Comparison of ENCODE assay signal across 8 cellular contexts in the genomic region with DNA sequence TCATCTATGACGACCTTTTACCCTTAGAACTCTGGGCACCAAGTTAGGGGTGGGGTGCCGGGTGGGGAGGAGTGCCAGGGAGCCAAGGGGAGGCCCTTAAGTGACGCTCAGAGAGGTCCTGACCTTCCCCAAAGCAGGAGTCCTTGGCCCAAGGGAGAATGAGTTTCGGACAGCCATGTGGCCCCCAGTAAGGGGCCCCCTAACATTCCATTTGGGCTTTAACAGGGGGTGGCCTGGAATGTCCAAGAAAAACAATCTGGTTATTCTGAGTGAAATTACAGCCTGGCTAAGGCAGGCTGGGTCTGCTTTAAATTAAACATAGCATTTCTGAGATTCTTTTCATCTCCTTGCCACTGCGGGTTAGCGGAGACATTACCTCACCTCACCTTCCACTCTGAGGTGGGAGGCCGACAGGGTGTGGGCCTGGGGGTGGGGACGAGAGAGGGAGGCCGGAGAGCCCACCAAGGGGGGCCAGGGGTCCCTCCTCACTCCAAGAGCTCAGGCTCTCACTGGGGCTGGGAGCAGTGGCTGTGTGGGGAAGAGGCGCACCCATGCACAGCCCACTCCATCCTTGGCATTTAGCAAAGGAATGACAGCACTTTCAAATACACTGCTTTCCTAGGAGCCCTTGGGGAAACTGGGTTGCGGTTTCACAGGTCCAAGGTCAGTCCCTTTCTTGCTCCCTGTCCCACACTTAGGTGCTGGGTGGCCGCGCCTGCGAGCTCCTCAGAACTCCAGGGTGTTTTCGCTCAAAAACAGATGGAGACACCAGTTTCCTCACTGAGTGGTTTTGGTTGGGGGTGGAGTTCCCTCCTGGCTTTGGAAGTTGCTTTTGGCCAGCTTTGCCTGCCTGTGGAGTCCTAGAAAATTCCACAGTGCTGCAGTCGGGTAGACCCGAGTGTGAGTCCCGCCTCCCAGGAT.
A peak's percentile ranks its signal among the peaks of the same experiment; 100 is the strongest.
DNase-seq lines count a peak whose midpoint lies in the region; ATAC-seq and TF ChIP-seq lines count a peak whose summit lies in the region.

No MANE protein-coding gene starts in this region.

- TF ChIP-seq CTCF in choroid plexus epithelial cell (conservative IDR thresholded peaks at IDR 0.05; ENCODE audit: low read depth, low read length), result no peak

- H3K79me2 ChIP-seq in ACC112 (ENCODE audit: control insufficient read depth, insufficient read depth, low read length, unreplicated experiment), result no peaks in the 10 kb centered on the region

- H3K4me3 ChIP-seq in ACC112 (ENCODE audit: low read depth, low read length) (peak overlapping the region; percentile 55), HUES6 (ENCODE audit: low read depth, low read length) (no peak overlapping the region), choroid plexus epithelial cell (ENCODE audit: low read depth, low read length) (peak overlapping the region; percentile 24)

- H3K9ac ChIP-seq in HUES6 (ENCODE audit: low read length), result peak overlapping the region; percentile 52

- DNase-seq in choroid plexus epithelial cell (ENCODE audit: low read depth), result peak; percentile 85
- peak; percentile 73 for DNase-seq in myocyte (ENCODE audit: low read depth)
- DNase-seq in amygdala (lab: John Stamatoyannopoulos, UW), result no peak
- DNase-seq in DMS79 treated with DMSO at 0.1 percent for 48 hours (lab: John Stamatoyannopoulos, UW), result no peak

- peaks cover 51% of the 10 kb centered on the region for H3K4me1 ChIP-seq in ACC112 (ENCODE audit: control insufficient read depth, insufficient read depth, low read length, unreplicated experiment)
- H3K4me1 ChIP-seq in HUES6 (ENCODE audit: control insufficient read depth, insufficient read depth, low read length), result peaks cover 27% of the 10 kb centered on the region; the same call in 1 of the 2 replicates

- H3K27ac ChIP-seq in ACC112 (ENCODE audit: low read depth, low read length), result peak overlapping the region; percentile 77
- peak overlapping the region; percentile 40; the same call in 1 of the 2 replicates for H3K27ac ChIP-seq in HUES6 (ENCODE audit: low read depth, low read length)

- H2AFZ ChIP-seq in ACC112 (ENCODE audit: low read length, unreplicated experiment), result peak overlapping the region; percentile 86

- ATAC-seq in GM18511 (IDR thresholded peaks at IDR 0.05; ENCODE audit: unreplicated experiment), result no peak
- no peak for ATAC-seq in HG02885 (IDR thresholded peaks at IDR 0.05; ENCODE audit: poor library complexity, unreplicated experiment)

- H3K27me3 ChIP-seq in ACC112 (ENCODE audit: insufficient read depth, low read length) (no peaks in the 10 kb centered on the region), HUES6 (ENCODE audit: control insufficient read depth, insufficient read depth, low read length) (no peaks in the 10 kb centered on the region)

- H3K9me3 ChIP-seq in HUES6 (ENCODE audit: control insufficient read depth, insufficient read depth, low read depth, low read length), result no peaks in the 10 kb centered on the region

- H3K36me3 ChIP-seq in ACC112 (ENCODE audit: insufficient read depth, low read length) (no peaks in the 10 kb centered on the region), HUES6 (ENCODE audit: control insufficient read depth, insufficient read depth, low read length) (no peaks in the 10 kb centered on the region)

Comparison
In these comparisons a context has a peak if more than half of its experiments do, and no peak if none do; other contexts are left out.
1. DNase-seq: peak in choroid plexus epithelial cell (single experiment) and myocyte (single experiment); none in amygdala (0 of 56) and DMS79 treated with DMSO at 0.1 percent for 48 hours (single experiment).